In genomic region chr10:122564980-122565379, GRCh38 we compare ENCODE assay signal across 18 cellular contexts. TPM values are rescaled to one million over a fixed set of nuclear protein-coding genes. Genes with fewer than 3 reads are reported as not detected.
"Had no signal": no experiment of that assay in that cellular context is flagged by ENCODE, and none has a peak within 500 bp of the region (broad histone marks: within the 10 kb centered on the region; RNA-seq: fewer than 3 reads in every experiment).

No MANE protein-coding gene starts in this region.

- H3K36me3 ChIP-seq: brain microvascular endothelial cell, colonic mucosa, gastrocnemius medialis had no signal

- H3K27ac Mint-ChIP-seq: activated CD4-positive, alpha-beta T cell treated with anti-CD3 and anti-CD28 coated beads, Interleukin-2, amount 10 ng/mL, durations not matched to agents 7 days and 5 days; activated CD8-positive, alpha-beta T cell treated with anti-CD3 and anti-CD28 coated beads for 36 hours; activated naive CD8-positive, alpha-beta T cell; activated T-helper 17 cell treated with anti-CD3 and anti-CD28 coated beads, Interleukin-2, amount 50 U/mL, for 72 hours; endodermal cell; T-cell; T-helper 1 cell treated with Interleukin-12 subunit alpha and Interleukin-12 subunit beta and Interleukin-4 antibody, amounts not matched to agents 30 μg/mL and 1 μg/mL, for 36 hours; WTC11 had no signal

- H3K27me3 ChIP-seq: colonic mucosa had no signal

- H3K9me3 ChIP-seq: colonic mucosa, gastrocnemius medialis had no signal

- H3K4me3 Mint-ChIP-seq: activated CD4-positive, alpha-beta T cell treated with anti-CD3 and anti-CD28 coated beads, Interleukin-2, amount 10 ng/mL, durations not matched to agents 7 days and 5 days; activated CD8-positive, alpha-beta T cell treated with anti-CD3 and anti-CD28 coated beads for 36 hours; activated naive CD8-positive, alpha-beta T cell; activated T-cell treated with anti-CD3 and anti-CD28 coated beads, Interleukin-2, amount 50 U/mL, for 4 hours; activated T-helper 17 cell treated with anti-CD3 and anti-CD28 coated beads, Interleukin-2, amount 50 U/mL, for 72 hours; endodermal cell; T-cell; T-helper 1 cell treated with Interleukin-12 subunit alpha and Interleukin-12 subunit beta and Interleukin-4 antibody, amounts not matched to agents 30 μg/mL and 1 μg/mL, for 36 hours; WTC11 had no signal

- H3K27ac ChIP-seq: brain microvascular endothelial cell, colonic mucosa, gastrocnemius medialis, VCaP had no signal

- H3K36me3 Mint-ChIP-seq: activated naive CD8-positive, alpha-beta T cell; T-cell; WTC11 had no signal

- H3K4me3 ChIP-seq: colonic mucosa had no signal

- H3K4me1 ChIP-seq: colonic mucosa had no signal

- H3K9me3 Mint-ChIP-seq: activated CD4-positive, alpha-beta T cell treated with anti-CD3 and anti-CD28 coated beads, Interleukin-2, amount 10 ng/mL, durations not matched to agents 7 days and 5 days; activated CD8-positive, alpha-beta T cell treated with anti-CD3 and anti-CD28 coated beads for 36 hours; activated T-cell treated with anti-CD3 and anti-CD28 coated beads, Interleukin-2, amount 50 U/mL, for 4 hours; activated T-helper 17 cell treated with anti-CD3 and anti-CD28 coated beads, Interleukin-2, amount 50 U/mL, for 72 hours; endodermal cell; T-cell; T-helper 1 cell treated with Interleukin-12 subunit alpha and Interleukin-12 subunit beta and Interleukin-4 antibody, amounts not matched to agents 30 μg/mL and 1 μg/mL, for 36 hours had no signal

- ATAC-seq: activated T-helper 17 cell treated with anti-CD3 and anti-CD28 coated beads, Interleukin-2, amount 50 U/mL, for 72 hours had no signal

RNA-seq across cellular contexts. Expression of gene DMBT1, which starts 4.4 kb away (rescaled TPM):
- total RNA-seq: activated CD4-positive, alpha-beta T cell treated with anti-CD3 and anti-CD28 coated beads, Interleukin-2, amount 10 ng/mL, durations not matched to agents 7 days and 5 days; activated CD8-positive, alpha-beta T cell treated with anti-CD3 and anti-CD28 coated beads for 36 hours; activated T-helper 17 cell treated with anti-CD3 and anti-CD28 coated beads, Interleukin-2, amount 50 U/mL, for 72 hours; astrocyte; bronchial epithelial cell; dermis microvascular lymphatic vessel endothelial cell; endodermal cell; epithelial cell of proximal tubule; T-helper 2 cell treated with Interferon-gamma antibody and Interleukin-4, amounts not matched to agents 100 ng/mL and 5 ng/mL, for 36 hours had no signal
